Comparison of ENCODE assay signal across 1 cellular context in the genomic region with DNA sequence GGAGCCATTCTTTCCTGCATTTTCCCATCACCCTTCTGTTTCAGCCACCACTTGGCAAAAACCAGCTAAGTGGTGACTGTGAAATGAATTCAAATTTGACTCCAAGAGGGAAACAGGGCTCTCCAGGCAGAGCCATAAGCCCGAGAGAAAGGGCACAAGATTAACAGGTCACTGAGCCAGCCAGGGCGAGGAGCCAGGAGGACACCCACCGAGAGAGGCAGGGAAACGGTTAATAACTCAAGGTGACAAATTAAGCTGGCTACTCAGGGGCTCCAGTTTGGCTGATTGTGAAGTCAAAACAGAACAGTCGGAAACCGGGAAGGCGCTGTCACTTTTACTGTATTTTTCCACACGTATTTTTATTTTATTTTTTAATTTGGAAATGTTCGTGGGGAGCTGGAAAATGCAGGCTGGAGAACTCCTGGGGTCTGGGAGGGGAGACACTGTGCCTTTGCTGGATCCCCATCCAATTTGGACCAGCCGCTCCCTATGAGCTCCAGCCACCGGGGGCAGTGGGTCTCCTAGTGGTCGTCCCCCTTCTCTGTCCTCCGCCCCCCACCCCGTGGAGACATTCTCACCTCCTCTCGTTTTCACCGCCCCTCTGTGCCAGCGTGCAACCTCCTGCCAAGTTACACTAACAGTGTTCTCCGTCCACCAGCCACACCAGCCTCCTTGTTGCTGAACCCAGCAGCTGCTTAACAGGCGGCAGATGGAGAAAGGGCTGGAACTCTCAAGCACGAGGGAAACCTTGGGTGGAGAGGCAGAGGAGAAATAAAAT.
TF ChIP-seq lines count a peak whose summit lies in the region.

No MANE protein-coding gene starts in this region.

TF ChIP-seq in H1, 55 proteins besides CTCF, POLR2A, EP300 and RAD21:
- no peak for TF ChIP-seq POU5F1 (IDR thresholded peaks at IDR 0.05; ENCODE audit: low read depth, low read length)
- TF ChIP-seq SAP30 (IDR thresholded peaks at IDR 0.05; ENCODE audit: insufficient read depth, insufficient replicate concordance, low read length): no peak
- TF ChIP-seq, protein P1, sequence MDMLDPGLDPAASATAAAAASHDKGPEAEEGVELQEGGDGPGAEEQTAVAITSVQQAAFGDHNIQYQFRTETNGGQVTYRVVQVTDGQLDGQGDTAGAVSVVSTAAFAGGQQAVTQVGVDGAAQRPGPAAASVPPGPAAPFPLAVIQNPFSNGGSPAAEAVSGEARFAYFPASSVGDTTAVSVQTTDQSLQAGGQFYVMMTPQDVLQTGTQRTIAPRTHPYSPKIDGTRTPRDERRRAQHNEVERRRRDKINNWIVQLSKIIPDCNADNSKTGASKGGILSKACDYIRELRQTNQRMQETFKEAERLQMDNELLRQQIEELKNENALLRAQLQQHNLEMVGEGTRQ (IDR thresholded peaks at IDR 0.05; ENCODE audit: low read length): no peak
- TF ChIP-seq CEBPB (IDR thresholded peaks at IDR 0.05; ENCODE audit: low read depth, low read length): no peak
- no peak for TF ChIP-seq ASH2L (IDR thresholded peaks at IDR 0.05; ENCODE audit: low read length)
- no peak for TF ChIP-seq SP4 (IDR thresholded peaks at IDR 0.05; ENCODE audit: low read length)
- TF ChIP-seq RXRA (IDR thresholded peaks at IDR 0.05; ENCODE audit: insufficient read depth, low read depth, low read length): no peak
- TF ChIP-seq BCL11A (IDR thresholded peaks at IDR 0.05; ENCODE audit: low read depth in 2 of 2, low read length in 2 of 2): no peak
